ENCODE assay signal across 1 cellular context in the genomic region with DNA sequence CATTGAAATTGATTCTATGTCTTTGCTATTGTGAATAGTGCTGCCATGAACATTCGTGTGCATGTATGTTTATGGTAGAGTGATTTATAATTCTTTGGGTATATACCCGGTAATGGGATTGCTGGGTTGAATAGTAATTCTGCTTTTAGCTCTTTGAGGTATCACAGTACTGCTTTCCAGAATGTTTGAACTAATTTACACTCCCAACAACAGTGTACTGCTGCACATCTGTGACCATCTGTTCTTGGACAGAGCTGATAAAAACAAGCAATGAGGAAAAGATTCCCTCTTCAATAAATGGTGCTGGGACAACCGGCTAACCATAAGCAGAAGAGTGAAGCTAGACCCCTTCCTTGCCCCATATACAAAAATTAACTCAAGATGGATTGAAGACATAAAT.
TF ChIP-seq lines count a peak whose summit lies in the region.

No MANE protein-coding gene starts in this region.

TF ChIP-seq in IMR-90, 13 proteins besides CTCF, POLR2A, EP300 and RAD21 (continued from another document):
- TF ChIP-seq, protein P1, sequence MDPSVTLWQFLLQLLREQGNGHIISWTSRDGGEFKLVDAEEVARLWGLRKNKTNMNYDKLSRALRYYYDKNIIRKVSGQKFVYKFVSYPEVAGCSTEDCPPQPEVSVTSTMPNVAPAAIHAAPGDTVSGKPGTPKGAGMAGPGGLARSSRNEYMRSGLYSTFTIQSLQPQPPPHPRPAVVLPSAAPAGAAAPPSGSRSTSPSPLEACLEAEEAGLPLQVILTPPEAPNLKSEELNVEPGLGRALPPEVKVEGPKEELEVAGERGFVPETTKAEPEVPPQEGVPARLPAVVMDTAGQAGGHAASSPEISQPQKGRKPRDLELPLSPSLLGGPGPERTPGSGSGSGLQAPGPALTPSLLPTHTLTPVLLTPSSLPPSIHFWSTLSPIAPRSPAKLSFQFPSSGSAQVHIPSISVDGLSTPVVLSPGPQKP (IDR thresholded peaks at IDR 0.05; ENCODE audit: borderline replicate concordance, low read depth, low read length), result no peak
TF ChIP-seq in IMR-90: peak in this region for 0.
